ENCODE assay signal across 16 cellular contexts in the genomic region with DNA sequence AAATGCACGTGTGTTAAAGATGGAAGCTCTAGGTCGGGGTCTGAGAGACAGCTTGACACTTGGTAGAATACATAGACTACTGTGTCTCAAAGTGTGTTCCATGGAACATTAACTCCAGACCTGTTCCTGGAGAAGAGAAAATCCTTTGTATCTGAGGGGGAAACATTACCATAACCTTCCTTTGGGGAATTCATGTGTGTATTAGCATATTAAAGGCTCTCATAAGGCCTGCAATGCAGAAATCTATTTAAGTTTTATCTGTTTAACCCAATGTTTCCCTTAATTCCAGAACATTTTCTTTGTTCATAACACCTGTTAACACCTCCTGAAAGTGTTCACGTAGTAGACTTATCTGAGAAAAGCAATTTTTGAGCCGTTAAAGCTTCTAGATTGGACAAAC.
A peak's percentile ranks its signal among the peaks of the same experiment; 100 is the strongest.
DNase-seq lines count a peak whose midpoint lies in the region; ATAC-seq, FAIRE-seq and TF ChIP-seq lines count a peak whose summit lies in the region.
"Had no signal": no experiment of that assay in that cellular context is flagged by ENCODE, and none has a peak within 500 bp of the region (broad histone marks: within the 10 kb centered on the region; RNA-seq: fewer than 3 reads in every experiment).

No MANE protein-coding gene starts in this region.

- H3K4me2 ChIP-seq in astrocyte (ENCODE audit: low read length) (no peak overlapping the region), osteoblast (ENCODE audit: insufficient read depth, low read length) (no peak overlapping the region)

- peaks cover 7% of the 10 kb centered on the region for H3K9me3 Mint-ChIP-seq in astrocyte (ENCODE audit: unreplicated experiment)
- H3K9me3 Mint-ChIP-seq: activated CD8-positive, alpha-beta T cell treated with anti-CD3 and anti-CD28 coated beads for 36 hours; activated naive CD4-positive, alpha-beta T cell treated with anti-CD3 and anti-CD28 coated beads for 36 hours had no signal

- intact Hi-C loops in lower lobe of right lung (cut with DNase I) = loop anchor here (10.0 kb wide), 1 partner anchor 159 kb away; the partner anchor contains the start of gene PPP1CB

- POLR2A ChIA-PET in HEK293 (lab: Yijun Ruan, JAX) = interaction anchor here (1.1 to 4.2 kb wide), 2 partner anchors 149 to 156 kb away, joined by 3 to 23 read pairs; partner anchors contain the start of gene PPP1CB

- H3K27ac ChIP-seq in HEK293 (ENCODE audit: extremely low read depth, low read depth, low read length) (no peak overlapping the region), astrocyte (ENCODE audit: low read depth, low read length) (peak overlapping the region; percentile 74), lower lobe of right lung (peak overlapping the region; percentile 68), stomach smooth muscle (ENCODE audit: low read length) (peak overlapping the region; percentile 95), osteoblast (ENCODE audit: low read depth, low read length) (no peak overlapping the region)

- H3K27me3 Mint-ChIP-seq in astrocyte (ENCODE audit: low read depth, unreplicated experiment) = peaks cover 3% of the 10 kb centered on the region
- H3K27me3 Mint-ChIP-seq: activated CD8-positive, alpha-beta T cell treated with anti-CD3 and anti-CD28 coated beads for 36 hours had no signal

- CTCF ChIA-PET in HEK293 (lab: Yijun Ruan, JAX) = interaction anchor here (0.6 to 5.0 kb wide), 39 partner anchors 8 to 1167 kb away, joined by 3 to 46 read pairs (median 4); partner anchors contain the start of genes NRBP1 and PPP1CB

- H3K36me3 ChIP-seq in HEK293 (ENCODE audit: control insufficient read depth in 2 of 2, insufficient read depth in 1 of 2, low read length in 2 of 2) = no peaks in the 10 kb centered on the region
- no peaks in the 10 kb centered on the region for H3K36me3 ChIP-seq in astrocyte (ENCODE audit: insufficient read depth, low read length)
- no peaks in the 10 kb centered on the region for H3K36me3 ChIP-seq in lower lobe of right lung
- H3K36me3 ChIP-seq in stomach smooth muscle (ENCODE audit: control insufficient read depth in 2 of 2, insufficient read depth in 2 of 2, low read length in 2 of 2) = no peaks in the 10 kb centered on the region
- H3K36me3 ChIP-seq in osteoblast (ENCODE audit: insufficient read depth, low read length) = no peaks in the 10 kb centered on the region
- H3K36me3 ChIP-seq: ovary had no signal

- no peak overlapping the region for H3K4me3 ChIP-seq in HEK293 (ENCODE audit: low read depth, low read length)
- no peak overlapping the region for H3K4me3 ChIP-seq in astrocyte (ENCODE audit: insufficient read depth, low read depth, low read length)
- H3K4me3 ChIP-seq in lower lobe of right lung = no peak overlapping the region
- no peak overlapping the region for H3K4me3 ChIP-seq in stomach smooth muscle (ENCODE audit: low read length in 2 of 2)
- H3K4me3 ChIP-seq in osteoblast (ENCODE audit: insufficient read depth, low read length) = no peak overlapping the region
- H3K4me3 ChIP-seq: lung, ovary had no signal

- no peak for FAIRE-seq in astrocyte (lab: Jason Lieb, UNC)

- no peak overlapping the region for H3K4me3 Mint-ChIP-seq in astrocyte (ENCODE audit: unreplicated experiment)

- H3K4me1 Mint-ChIP-seq in astrocyte (ENCODE audit: low read depth, unreplicated experiment) = peaks cover 22% of the 10 kb centered on the region

- H3K9ac ChIP-seq in astrocyte (ENCODE audit: low read length) (no peak overlapping the region), stomach smooth muscle (ENCODE audit: low read length in 2 of 2) (peak overlapping the region; percentile 74 to 79)

- DNase-seq in astrocyte (ENCODE audit: low read depth) (no peak), lower lobe of right lung (no peak), osteoblast (ENCODE audit: insufficient read length, low spot score, missing footprints) (no peak), NCI-H510A (lab: John Stamatoyannopoulos, UW) (no peak)
- no peak for DNase-seq in stimulated activated CD4-positive, alpha-beta T cell treated with anti-CD3 and anti-CD28 coated beads, Interleukin-12 subunit alpha, Interleukin-12 subunit beta, amount 100 ng/mL, for 4 hours
- DNase-seq: activated CD8-positive, alpha-beta T cell treated with anti-CD3 and anti-CD28 coated beads for 36 hours; hippocampal formation; KBM-7; NCI-H187; NCI-H69 had no signal

- H3K4me1 ChIP-seq in HEK293 (ENCODE audit: control insufficient read depth, insufficient read depth, low read length) = no peaks in the 10 kb centered on the region
- H3K4me1 ChIP-seq in astrocyte (ENCODE audit: insufficient read depth, low read length) = peaks cover 12% of the 10 kb centered on the region
- peaks cover 13% of the 10 kb centered on the region for H3K4me1 ChIP-seq in lower lobe of right lung
- peaks cover 37% of the 10 kb centered on the region for H3K4me1 ChIP-seq in stomach smooth muscle (ENCODE audit: control insufficient read depth, insufficient read depth, low read length)
- peaks cover 12% of the 10 kb centered on the region for H3K4me1 ChIP-seq in osteoblast (ENCODE audit: insufficient read depth, low read length)

- TF ChIP-seq CTCF in HEK293 (tag by site-specific recombination; IDR thresholded peaks at IDR 0.05) (no peak), astrocyte (IDR thresholded peaks at IDR 0.05; ENCODE audit: insufficient read depth, low read depth, low read length) (no peak), lower lobe of right lung (IDR thresholded peaks at IDR 0.05) (no peak), osteoblast (IDR thresholded peaks at IDR 0.05; ENCODE audit: extremely low read depth, low read depth, low read length) (no peak)

- H3K36me3 Mint-ChIP-seq in astrocyte (ENCODE audit: low read depth, unreplicated experiment) = peaks cover 3% of the 10 kb centered on the region

- H3K27ac Mint-ChIP-seq in astrocyte (ENCODE audit: unreplicated experiment) = peak overlapping the region; percentile 76

- H4K20me1 ChIP-seq in astrocyte (ENCODE audit: insufficient read depth, low read length) (no peaks in the 10 kb centered on the region), osteoblast (ENCODE audit: insufficient read depth, low read length) (no peaks in the 10 kb centered on the region)

- H3K9me3 ChIP-seq in HEK293 (ENCODE audit: control insufficient read depth, insufficient read depth, low read depth, low read length) (no peaks in the 10 kb centered on the region), astrocyte (ENCODE audit: insufficient read depth, low read depth, low read length) (no peaks in the 10 kb centered on the region), lower lobe of right lung (no peaks in the 10 kb centered on the region), stomach smooth muscle (ENCODE audit: control insufficient read depth in 2 of 2, low read length in 2 of 2) (no peaks in the 10 kb centered on the region), osteoblast (ENCODE audit: low read depth, low read length) (no peaks in the 10 kb centered on the region)
- H3K9me3 ChIP-seq: ovary had no signal

- H3K79me2 ChIP-seq in astrocyte (ENCODE audit: insufficient read depth, low read length) = no peaks in the 10 kb centered on the region
- H3K79me2 ChIP-seq in osteoblast (ENCODE audit: insufficient read depth, low read length) = no peaks in the 10 kb centered on the region

- no peak overlapping the region for H2AFZ ChIP-seq in astrocyte (ENCODE audit: low read depth, low read length)
- H2AFZ ChIP-seq in osteoblast (ENCODE audit: low read length) = no peak overlapping the region

- no peaks in the 10 kb centered on the region for H3K27me3 ChIP-seq in astrocyte (ENCODE audit: insufficient read depth, low read length)
- H3K27me3 ChIP-seq in lower lobe of right lung (ENCODE audit: low read depth) = no peaks in the 10 kb centered on the region
- H3K27me3 ChIP-seq in stomach smooth muscle (ENCODE audit: control insufficient read depth in 1 of 2, insufficient read depth in 2 of 2, low read length in 2 of 2) = no peaks in the 10 kb centered on the region
- no peaks in the 10 kb centered on the region for H3K27me3 ChIP-seq in osteoblast (ENCODE audit: insufficient read depth, low read length)
- H3K27me3 ChIP-seq: ovary had no signal

- no peak for ATAC-seq in lower lobe of right lung
- no peak for ATAC-seq in HG03108 (IDR thresholded peaks at IDR 0.05; ENCODE audit: unreplicated experiment)

TF ChIP-seq in HEK293, 187 proteins besides CTCF, POLR2A, EP300 and RAD21:
- TF ChIP-seq MZF1 (tag by site-specific recombination; IDR thresholded peaks at IDR 0.05; ENCODE audit: borderline replicate concordance) = no peak
- peak; percentile 84; the same call in 1 of the 2 replicates for TF ChIP-seq ZNF239 (tag by site-specific recombination; IDR thresholded peaks at IDR 0.05)
- TF ChIP-seq KLF10 (tag by site-specific recombination; IDR thresholded peaks at IDR 0.05) = no peak
- no peak for TF ChIP-seq ZNF473 (tag by site-specific recombination; IDR thresholded peaks at IDR 0.05)
- no peak for TF ChIP-seq ZNF140 (tag by site-specific recombination; IDR thresholded peaks at IDR 0.05)
TF ChIP-seq in HEK293: peak in this region for 1.

Comparison
In these comparisons a context has a peak if more than half of its experiments do, and no peak if none do; other contexts are left out.
1. H3K27ac ChIP-seq: peak in astrocyte (single experiment), lower lobe of right lung (single experiment) and stomach smooth muscle (single experiment); none in HEK293 (single experiment) and osteoblast (single experiment).